27 cellular contexts compared by ENCODE assay signal in the genomic region with DNA sequence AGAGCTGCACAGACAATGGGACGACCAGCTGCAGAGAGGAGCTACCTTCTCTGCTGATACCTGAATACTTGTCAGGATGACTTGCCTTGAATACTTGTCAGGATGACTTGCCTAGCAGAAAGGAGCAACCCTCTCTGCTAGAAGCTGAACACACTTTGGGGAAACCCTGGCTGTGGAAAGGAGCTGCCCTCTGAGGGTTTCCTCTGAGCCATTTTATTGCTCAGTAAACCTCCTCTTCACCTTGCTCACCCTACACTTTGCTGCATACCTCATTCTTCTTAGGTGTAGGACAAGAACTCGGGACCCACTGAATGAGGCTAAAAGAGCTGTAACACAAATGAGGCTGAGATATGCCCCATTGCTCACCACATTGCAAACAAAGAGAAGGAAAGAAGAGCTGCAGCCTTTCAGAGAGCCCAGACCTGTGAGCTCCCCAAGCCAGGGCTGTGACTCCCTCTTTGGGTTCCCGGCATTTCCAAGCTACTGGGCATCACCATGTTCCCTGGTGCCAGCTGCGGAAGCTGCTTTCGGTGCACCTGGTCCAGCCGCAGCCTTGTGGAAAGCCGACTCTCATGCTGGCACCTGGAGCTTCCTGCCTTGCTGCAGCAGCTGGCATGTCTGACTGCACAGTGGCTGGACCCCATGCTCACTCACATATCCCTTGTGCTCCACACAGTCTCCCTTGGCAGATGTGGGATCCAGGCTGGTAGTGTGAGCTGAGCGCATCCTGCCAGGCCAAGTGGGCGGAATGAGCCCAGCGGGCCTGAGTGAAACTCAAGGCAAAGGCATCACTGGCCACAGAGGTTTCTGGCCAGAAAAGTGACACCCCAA.
DNase-seq lines count a peak whose midpoint lies in the region; ATAC-seq, FAIRE-seq and TF ChIP-seq lines count a peak whose summit lies in the region.
"Had no signal": no experiment of that assay in that cellular context is flagged by ENCODE, and none has a peak within 500 bp of the region (broad histone marks: within the 10 kb centered on the region; RNA-seq: fewer than 3 reads in every experiment).

No MANE protein-coding gene starts in this region.

- H3K27me3 ChIP-seq in IMR-90 (ENCODE audit: control insufficient read depth, insufficient read depth, low read length) (no peaks in the 10 kb centered on the region), neural progenitor cell (no peaks in the 10 kb centered on the region)
- H3K27me3 ChIP-seq: ovary, vagina had no signal

- H3K4ac ChIP-seq in IMR-90 (ENCODE audit: low read depth, low read length): no peak overlapping the region

- H3K4me2 ChIP-seq in IMR-90 (ENCODE audit: low read depth, low read length) (no peak overlapping the region), neural progenitor cell (no peak overlapping the region)

- H2BK20ac ChIP-seq in IMR-90 (ENCODE audit: low read depth, low read length): no peak overlapping the region

- no peak overlapping the region for H4K5ac ChIP-seq in IMR-90 (ENCODE audit: low read depth, low read length)

- FAIRE-seq in GM19239 (lab: Jason Lieb, UNC): no peak
- FAIRE-seq: endothelial cell of umbilical vein, GM12878, islet of Langerhans had no signal

- no peak overlapping the region for H3K14ac ChIP-seq in IMR-90 (replicated peaks; ENCODE audit: low read depth, low read length)

- H3K9me3 ChIP-seq in IMR-90 (ENCODE audit: control insufficient read depth, insufficient read depth, low read length) (no peaks in the 10 kb centered on the region), neural progenitor cell (ENCODE audit: low read depth) (no peaks in the 10 kb centered on the region)
- H3K9me3 ChIP-seq: HAP-1, ovary, thoracic aorta, vagina had no signal

- intact Hi-C loops in activated CD4-positive, alpha-beta T cell treated with anti-CD3 and anti-CD28 coated beads for 36 hours (cut with DNase I, micrococcal nuclease): no loop called here
- intact Hi-C loops in IMR-90 (cut with micrococcal nuclease): no loop called here

- H3K4me3 ChIP-seq in IMR-90 (ENCODE audit: insufficient read depth, low read depth, low read length) (no peak overlapping the region), neural progenitor cell (no peak overlapping the region)
- H3K4me3 ChIP-seq: GM12878, HAP-1, ovary, thoracic aorta, vagina had no signal

- no peak overlapping the region for H2BK120ac ChIP-seq in IMR-90 (ENCODE audit: low read depth, low read length)

- CTCF ChIA-PET in activated CD4-positive, alpha-beta T cell treated with anti-CD3 and anti-CD28 coated beads for 36 hours (lab: Charles Lee): interaction anchor here (1.2 kb wide), 1 partner anchor 29 kb away, joined by 3 read pairs; no protein-coding TSS in a partner anchor
- CTCF ChIA-PET in IMR-90 (lab: Yijun Ruan, JAX): no interaction called here

- no peak for TF ChIP-seq POLR2A in IMR-90 (IDR thresholded peaks at IDR 0.05; ENCODE audit: low read depth, low read length)

- H3K9ac ChIP-seq in IMR-90 (ENCODE audit: low read depth, low read length) (no peak overlapping the region), neural progenitor cell (no peak overlapping the region)

- H3K56ac ChIP-seq in IMR-90 (ENCODE audit: extremely low read depth, insufficient read depth, low read length): no peak overlapping the region

- TF ChIP-seq CTCF in IMR-90 (conservative IDR thresholded peaks at IDR 0.05; ENCODE audit: low read depth, low read length) (no peak), neural progenitor cell (IDR thresholded peaks at IDR 0.05) (no peak)

- H2BK5ac ChIP-seq in IMR-90 (ENCODE audit: low read depth, low read length, poor library complexity, severe bottlenecking): no peak overlapping the region

- H3K36me3 ChIP-seq in IMR-90 (ENCODE audit: control insufficient read depth, insufficient read depth, low read length): no peaks in the 10 kb centered on the region
- H3K36me3 ChIP-seq in neural progenitor cell: no peaks in the 10 kb centered on the region
- H3K36me3 ChIP-seq: HAP-1, ovary, thoracic aorta, vagina had no signal

- in situ Hi-C loops in IMR-90 (cut with MboI; ENCODE audit: low sequenced_read_pairs): no loop called here

- no peak overlapping the region for H2AK9ac ChIP-seq in IMR-90 (replicated peaks; ENCODE audit: low read depth, low read length, poor library complexity)

- no peaks in the 10 kb centered on the region for H3K79me1 ChIP-seq in IMR-90 (ENCODE audit: low read depth in 1 of 2, low read length in 2 of 2)

- ATAC-seq in activated CD4-positive, alpha-beta T cell treated with anti-CD3 and anti-CD28 coated beads for 36 hours: peak; percentile 34
- ATAC-seq in IMR-90 (ENCODE audit: low read depth) (no peak), HG03432 (IDR thresholded peaks at IDR 0.05; ENCODE audit: unreplicated experiment) (no peak)
- ATAC-seq: GM12878, left ventricle myocardium superior, natural killer cell had no signal

- H3K36me3 Mint-ChIP-seq in activated CD4-positive, alpha-beta T cell treated with anti-CD3 and anti-CD28 coated beads for 36 hours (ENCODE audit: low read depth): no peaks in the 10 kb centered on the region
- H3K36me3 Mint-ChIP-seq in neural progenitor cell: no peaks in the 10 kb centered on the region
- H3K36me3 Mint-ChIP-seq: brain, mesothelial cell of epicardium had no signal

- POLR2A ChIA-PET in activated CD4-positive, alpha-beta T cell treated with anti-CD3 and anti-CD28 coated beads for 36 hours (lab: Charles Lee): interaction anchor here (1.2 kb wide), 1 partner anchor 20 kb away, joined by 3 read pairs; no protein-coding TSS in a partner anchor
- POLR2A ChIA-PET in IMR-90 (lab: Charles Lee; ENCODE audit: unreplicated experiment): no interaction called here

- H3K27me3 Mint-ChIP-seq in activated CD4-positive, alpha-beta T cell treated with anti-CD3 and anti-CD28 coated beads for 36 hours: no peaks in the 10 kb centered on the region
- peaks cover 2% of the 10 kb centered on the region for H3K27me3 Mint-ChIP-seq in neural progenitor cell (ENCODE audit: insufficient read depth, low read depth)
- H3K27me3 Mint-ChIP-seq: brain had no signal

- H3K79me2 ChIP-seq in neural progenitor cell (ENCODE audit: low read depth): no peaks in the 10 kb centered on the region

- peaks cover 30% of the 10 kb centered on the region for H3K4me1 Mint-ChIP-seq in activated CD4-positive, alpha-beta T cell treated with anti-CD3 and anti-CD28 coated beads for 36 hours
- H3K4me1 Mint-ChIP-seq in neural progenitor cell: no peaks in the 10 kb centered on the region
- H3K4me1 Mint-ChIP-seq: natural killer cell had no signal

- dilution Hi-C loops in IMR-90 (cut with HindIII; ENCODE audit: low sequenced_read_pairs, unreplicated experiment): no loop called here

- no peaks in the 10 kb centered on the region for H4K20me1 ChIP-seq in IMR-90 (ENCODE audit: insufficient read depth, low read length)
- no peaks in the 10 kb centered on the region for H4K20me1 ChIP-seq in neural progenitor cell (ENCODE audit: low read depth)

- 100% methylated on average over 1 of the region's 10 CpGs; no CpG with 5 or more reads in 1 of the 2 experiments for WGBS in IMR-90 (ENCODE audit: extremely low coverage in 2 of 2, insufficient read length in 1 of 2), 2 experiments

- H3K27ac Mint-ChIP-seq in activated CD4-positive, alpha-beta T cell treated with anti-CD3 and anti-CD28 coated beads for 36 hours: peak overlapping the region; percentile 76
- H3K27ac Mint-ChIP-seq in neural progenitor cell: no peak overlapping the region
- H3K27ac Mint-ChIP-seq: brain, mesothelial cell of epicardium, natural killer cell had no signal

- H3K9me3 Mint-ChIP-seq in activated CD4-positive, alpha-beta T cell treated with anti-CD3 and anti-CD28 coated beads for 36 hours (ENCODE audit: low read depth): peaks cover 2% of the 10 kb centered on the region
- no peaks in the 10 kb centered on the region for H3K9me3 Mint-ChIP-seq in neural progenitor cell
- H3K9me3 Mint-ChIP-seq: activated T-cell treated with anti-CD3 and anti-CD28 coated beads, Interleukin-2, amount 50 U/mL, for 4 hours; natural killer cell had no signal

- no peak overlapping the region for H2BK15ac ChIP-seq in IMR-90 (ENCODE audit: low read depth, low read length)

- peak overlapping the region; percentile 28; the same call in 1 of the 2 replicates for H2AK5ac ChIP-seq in IMR-90 (ENCODE audit: low read depth, low read length)

- no peak overlapping the region for H3K4me3 Mint-ChIP-seq in activated CD4-positive, alpha-beta T cell treated with anti-CD3 and anti-CD28 coated beads for 36 hours
- H3K4me3 Mint-ChIP-seq in neural progenitor cell: no peak overlapping the region
- H3K4me3 Mint-ChIP-seq: activated T-cell treated with anti-CD3 and anti-CD28 coated beads, Interleukin-2, amount 50 U/mL, for 4 hours; brain; mesothelial cell of epicardium; natural killer cell had no signal

- BruUV-seq in IMR-90 (replicated peaks; lab: Mats Ljungman, UMichigan): no TSS peak

- H3K18ac ChIP-seq in IMR-90 (ENCODE audit: low read depth, low read length): no peak overlapping the region

- no peak overlapping the region for H2AFZ ChIP-seq in IMR-90 (replicated peaks; ENCODE audit: low read length, poor library complexity)
- H2AFZ ChIP-seq in neural progenitor cell (replicated peaks): peak overlapping the region; percentile 10

- H4K91ac ChIP-seq in IMR-90 (ENCODE audit: insufficient read depth, low read depth, low read length): no peak overlapping the region

- TF ChIP-seq RAD21 in IMR-90 (IDR thresholded peaks at IDR 0.05; ENCODE audit: low read length): no peak

- no peak overlapping the region for H3K27ac ChIP-seq in IMR-90 (ENCODE audit: insufficient read depth, low read length)
- H3K27ac ChIP-seq in neural progenitor cell: no peak overlapping the region
- H3K27ac ChIP-seq: ovary, thoracic aorta, vagina had no signal

- no peaks in the 10 kb centered on the region for H3K9me1 ChIP-seq in IMR-90 (ENCODE audit: insufficient read depth, low read length)

- H3F3A ChIP-seq in neural progenitor cell (ENCODE audit: low read depth): no peaks in the 10 kb centered on the region

- no peak for DNase-seq in activated CD4-positive, alpha-beta T cell treated with anti-CD3 and anti-CD28 coated beads for 36 hours
- DNase-seq in activated CD4-positive, alpha-beta T cell treated with anti-CD3 and anti-CD28 coated beads, Interleukin-2, amount 50 U/mL, for 48 hours: no peak
- no peak for DNase-seq in IMR-90
- peak; percentile 31 for DNase-seq in NCI-H774 (lab: John Stamatoyannopoulos, UW)
- no peak for DNase-seq in neural progenitor cell (ENCODE audit: low spot score)
- DNase-seq in NCI-H1092 (lab: John Stamatoyannopoulos, UW): no peak
- DNase-seq in GM19239 (ENCODE audit: insufficient read length, low spot score): no peak
- DNase-seq: activated CD8-positive, alpha-beta memory T cell treated with anti-CD3 and anti-CD28 coated beads for 24 hours; activated T-cell treated with anti-CD3 and anti-CD28 coated beads, Interleukin-2, amount 50 U/mL, for 4 hours; COR-L47; left ventricle myocardium superior; natural killer cell; NCI-H1092 treated with DMSO at 0.1 percent for 48 hours; NCI-H2029 treated with DMSO at 0.1 percent for 48 hours; NCI-H82; OCI-M1; ovary; T1000 had no signal

- H3K4me1 ChIP-seq in IMR-90 (ENCODE audit: control insufficient read depth, insufficient read depth, low read length): no peaks in the 10 kb centered on the region
- no peaks in the 10 kb centered on the region for H3K4me1 ChIP-seq in neural progenitor cell
- H3K4me1 ChIP-seq: HAP-1, vagina had no signal

- no peak overlapping the region for H3K23ac ChIP-seq in IMR-90 (ENCODE audit: low read depth, low read length)

- no peak overlapping the region for H4K8ac ChIP-seq in IMR-90 (ENCODE audit: low read depth in 2 of 2, low read length in 2 of 2)

TF ChIP-seq in IMR-90, 13 proteins besides CTCF, POLR2A, EP300 and RAD21 (continues in another document):
- no peak for TF ChIP-seq NFE2L2 (IDR thresholded peaks at IDR 0.05; ENCODE audit: low read depth, low read length)
